Comparison of ENCODE assay signal across 1 cellular context in the genomic region with DNA sequence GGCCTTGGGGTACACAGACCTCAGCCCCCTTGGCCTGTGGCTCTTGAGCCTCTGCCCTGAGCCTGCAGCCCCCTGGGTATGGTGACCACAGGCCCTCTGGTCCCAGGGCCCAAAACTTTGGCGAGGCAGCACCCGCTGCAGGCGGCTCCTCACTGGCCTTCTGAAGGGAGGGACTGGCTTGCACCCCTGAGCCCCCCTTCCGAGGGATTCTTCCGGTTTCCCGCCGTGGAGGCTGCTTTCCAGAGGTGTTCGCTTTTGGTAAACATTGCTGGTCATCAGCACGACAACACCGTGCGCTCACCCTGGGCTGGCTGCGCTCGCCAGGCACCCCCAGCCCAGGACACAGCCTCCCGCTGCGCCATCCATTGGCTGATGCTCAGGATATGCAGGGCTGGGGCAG.
TF ChIP-seq lines count a peak whose summit lies in the region.

No MANE protein-coding gene starts in this region.

TF ChIP-seq in HepG2, 621 proteins besides CTCF, POLR2A, EP300 and RAD21:
- TF ChIP-seq ZNF350 (CRISPR knock-in tag; IDR thresholded peaks at IDR 0.05; ENCODE audit: borderline replicate concordance, low read depth): no peak
- peak; percentile 17 for TF ChIP-seq AGO2 (optimal IDR thresholded peaks at IDR 0.05; ENCODE audit: low read depth, low read length)
TF ChIP-seq in HepG2: peak in this region for 1.
